ENCODE assay signal across 16 cellular contexts in genomic region chr4:176422031-176422430, GRCh38.
DNase-seq lines count a peak whose midpoint lies in the region; ATAC-seq and TF ChIP-seq lines count a peak whose summit lies in the region.
"Had no signal": no experiment of that assay in that cellular context is flagged by ENCODE, and none has a peak within 500 bp of the region (broad histone marks: within the 10 kb centered on the region; RNA-seq: fewer than 3 reads in every experiment).

No MANE protein-coding gene starts in this region.

- H3K9me2 ChIP-seq in SK-N-SH: no peaks in the 10 kb centered on the region

- H3K9me3 ChIP-seq in SK-N-SH: no peaks in the 10 kb centered on the region
- no peaks in the 10 kb centered on the region for H3K9me3 ChIP-seq in RWPE2 (ENCODE audit: severe bottlenecking)
- no peaks in the 10 kb centered on the region for H3K9me3 ChIP-seq in uterus

- DNase-seq in SK-N-SH (no peak), RWPE2 (ENCODE audit: low spot score) (no peak), epithelial cell of esophagus (ENCODE audit: low read depth) (peak; percentile 53), uterus (no peak), H7 (no peak), midbrain (lab: John Stamatoyannopoulos, UW) (no peak)
- DNase-seq: CD8-positive, alpha-beta T cell; COR-L47; DMS153; DMS79 treated with DMSO at 0.1 percent for 48 hours; H9; KBM-7 had no signal

- no peak for TF ChIP-seq RAD21 in SK-N-SH (IDR thresholded peaks at IDR 0.05; ENCODE audit: low read length)

- 9% methylated on average over 1 of the region's 1 CpG for WGBS in SK-N-SH (ENCODE audit: low lambda C conversion rate)

- no peak overlapping the region for H3K9ac ChIP-seq in SK-N-SH

- H3K27me3 ChIP-seq in SK-N-SH (ENCODE audit: insufficient read depth) (no peaks in the 10 kb centered on the region; the same call in 1 of the 2 replicates), RWPE2 (ENCODE audit: insufficient read depth, poor library complexity, severe bottlenecking) (no peaks in the 10 kb centered on the region), uterus (no peaks in the 10 kb centered on the region), H7 (ENCODE audit: control insufficient read depth, insufficient read depth, low read length) (no peaks in the 10 kb centered on the region)

- no peak for TF ChIP-seq POLR2A in uterus (IDR thresholded peaks at IDR 0.05)

- H3K27ac ChIP-seq in SK-N-SH (ENCODE audit: low read depth in 2 of 2, low read length in 1 of 2) (no peak overlapping the region; a peak in 1 of 4 replicates), RWPE2 (ENCODE audit: poor library complexity, severe bottlenecking) (peak overlapping the region; percentile 12), uterus (no peak overlapping the region)
- H3K27ac ChIP-seq: 22Rv1 had no signal

- H3K79me2 ChIP-seq in SK-N-SH (ENCODE audit: insufficient read depth): no peaks in the 10 kb centered on the region

- H3F3A ChIP-seq in SK-N-SH (replicated peaks; ENCODE audit: insufficient read depth): peaks cover 4% of the 10 kb centered on the region

- CTCF ChIA-PET in SK-N-SH (lab: Yijun Ruan, JAX): no interaction called here

- H3K4me3 ChIP-seq in SK-N-SH (ENCODE audit: low read depth in 2 of 2, low read length in 1 of 2) (no peak overlapping the region), RWPE2 (ENCODE audit: severe bottlenecking) (no peak overlapping the region), epithelial cell of esophagus (ENCODE audit: low read length) (no peak overlapping the region), uterus (no peak overlapping the region), H7 (ENCODE audit: insufficient read depth, low read depth, low read length) (no peak overlapping the region)
- H3K4me3 ChIP-seq: GM23338 had no signal

- TF ChIP-seq CTCF in SK-N-SH (IDR thresholded peaks at IDR 0.05): no peak
- TF ChIP-seq CTCF in RWPE2 (IDR thresholded peaks at IDR 0.05; ENCODE audit: poor library complexity, severe bottlenecking): no peak
- no peak for TF ChIP-seq CTCF in epithelial cell of esophagus (IDR thresholded peaks at IDR 0.05; ENCODE audit: insufficient read depth, low read depth, low read length, missing control alignments)
- TF ChIP-seq CTCF in uterus (IDR thresholded peaks at IDR 0.05): no peak

- H4K20me1 ChIP-seq in SK-N-SH (ENCODE audit: insufficient read depth): no peaks in the 10 kb centered on the region

- POLR2A ChIA-PET in SK-N-SH (lab: Yijun Ruan, JAX): no interaction called here

- no peak overlapping the region for H3K4me2 ChIP-seq in SK-N-SH
- H3K4me2 ChIP-seq: GM23338 had no signal

- ATAC-seq in SK-N-SH treated with all-trans-retinoic acid at 6 μM for 48 hours (no peak), RWPE2 (ENCODE audit: low read depth) (peak; percentile 76), GM21825 (IDR thresholded peaks at IDR 0.05; ENCODE audit: unreplicated experiment) (no peak)
- ATAC-seq: CD8-positive, alpha-beta T cell had no signal

- H3K36me3 ChIP-seq in SK-N-SH (replicated peaks in 1 of 2; ENCODE audit: control insufficient read depth in 1 of 2, insufficient read depth in 2 of 2, low read length in 1 of 2) (no peaks in the 10 kb centered on the region), RWPE2 (ENCODE audit: low read depth) (no peaks in the 10 kb centered on the region), uterus (no peaks in the 10 kb centered on the region), H7 (replicated peaks; ENCODE audit: control insufficient read depth, insufficient read depth, low read length) (no peaks in the 10 kb centered on the region)

- intact Hi-C loops in uterus (cut with DNase I; ENCODE audit: low total_unique reads): no loop called here

- H3K4me1 ChIP-seq in SK-N-SH (ENCODE audit: control insufficient read depth in 1 of 2, insufficient read depth in 2 of 2, low read depth in 1 of 2, low read length in 1 of 2) (no peaks in the 10 kb centered on the region; a peak in 1 of 4 replicates), RWPE2 (ENCODE audit: insufficient read depth, poor library complexity, severe bottlenecking) (peaks cover 21% of the 10 kb centered on the region), uterus (no peaks in the 10 kb centered on the region)

- H2AFZ ChIP-seq in SK-N-SH (ENCODE audit: low read depth): no peak overlapping the region
- H2AFZ ChIP-seq: GM23338 had no signal

- no peak for TF ChIP-seq EP300 in SK-N-SH (IDR thresholded peaks at IDR 0.05; ENCODE audit: borderline replicate concordance in 1 of 2, low read depth in 1 of 2, low read length in 1 of 2)

TF ChIP-seq in SK-N-SH, 30 proteins besides CTCF, POLR2A, EP300 and RAD21:
- TF ChIP-seq TCF12 (IDR thresholded peaks at IDR 0.05): 0 out of 2 replicates have a peak, but pooled peaks have one; percentile 2
- TF ChIP-seq, protein P1, sequence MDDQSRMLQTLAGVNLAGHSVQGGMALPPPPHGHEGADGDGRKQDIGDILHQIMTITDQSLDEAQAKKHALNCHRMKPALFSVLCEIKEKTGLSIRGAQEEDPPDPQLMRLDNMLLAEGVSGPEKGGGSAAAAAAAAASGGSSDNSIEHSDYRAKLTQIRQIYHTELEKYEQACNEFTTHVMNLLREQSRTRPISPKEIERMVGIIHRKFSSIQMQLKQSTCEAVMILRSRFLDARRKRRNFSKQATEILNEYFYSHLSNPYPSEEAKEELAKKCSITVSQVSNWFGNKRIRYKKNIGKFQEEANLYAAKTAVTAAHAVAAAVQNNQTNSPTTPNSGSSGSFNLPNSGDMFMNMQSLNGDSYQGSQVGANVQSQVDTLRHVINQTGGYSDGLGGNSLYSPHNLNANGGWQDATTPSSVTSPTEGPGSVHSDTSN (IDR thresholded peaks at IDR 0.05): no peak
- TF ChIP-seq GABPA (IDR thresholded peaks at IDR 0.05; ENCODE audit: low read depth): no peak
- TF ChIP-seq FOSL2 (IDR thresholded peaks at IDR 0.05; ENCODE audit: borderline replicate concordance, low read depth): no peak

TF ChIP-seq in SK-N-SH treated with all-trans-retinoic acid at 6 μM for 48 hours, 23 proteins besides CTCF, POLR2A, EP300 and RAD21:
- TF ChIP-seq ZNF565 (CRISPR knock-in tag; conservative IDR thresholded peaks at IDR 0.05; ENCODE audit: low read depth) (no peak), PPARA (CRISPR knock-in tag; IDR thresholded peaks at IDR 0.05; ENCODE audit: borderline replicate concordance) (no peak), GLIS3 (CRISPR knock-in tag; IDR thresholded peaks at IDR 0.05) (no peak), TCF4 (CRISPR knock-in tag; IDR thresholded peaks at IDR 0.05; ENCODE audit: borderline replicate concordance) (no peak), ZFP3 (CRISPR knock-in tag; IDR thresholded peaks at IDR 0.05) (no peak), ARNTL (CRISPR knock-in tag; IDR thresholded peaks at IDR 0.05; ENCODE audit: borderline replicate concordance, low read depth) (no peak), CSRNP3 (CRISPR knock-in tag; IDR thresholded peaks at IDR 0.05) (no peak), TOX (CRISPR knock-in tag; IDR thresholded peaks at IDR 0.05; ENCODE audit: borderline replicate concordance) (no peak), ZNF70 (CRISPR knock-in tag; IDR thresholded peaks at IDR 0.05) (no peak)
TF ChIP-seq in SK-N-SH treated with all-trans-retinoic acid at 6 μM for 48 hours: peak in this region for 0.
